ENCODE assay signal across 20 cellular contexts in the genomic region with DNA sequence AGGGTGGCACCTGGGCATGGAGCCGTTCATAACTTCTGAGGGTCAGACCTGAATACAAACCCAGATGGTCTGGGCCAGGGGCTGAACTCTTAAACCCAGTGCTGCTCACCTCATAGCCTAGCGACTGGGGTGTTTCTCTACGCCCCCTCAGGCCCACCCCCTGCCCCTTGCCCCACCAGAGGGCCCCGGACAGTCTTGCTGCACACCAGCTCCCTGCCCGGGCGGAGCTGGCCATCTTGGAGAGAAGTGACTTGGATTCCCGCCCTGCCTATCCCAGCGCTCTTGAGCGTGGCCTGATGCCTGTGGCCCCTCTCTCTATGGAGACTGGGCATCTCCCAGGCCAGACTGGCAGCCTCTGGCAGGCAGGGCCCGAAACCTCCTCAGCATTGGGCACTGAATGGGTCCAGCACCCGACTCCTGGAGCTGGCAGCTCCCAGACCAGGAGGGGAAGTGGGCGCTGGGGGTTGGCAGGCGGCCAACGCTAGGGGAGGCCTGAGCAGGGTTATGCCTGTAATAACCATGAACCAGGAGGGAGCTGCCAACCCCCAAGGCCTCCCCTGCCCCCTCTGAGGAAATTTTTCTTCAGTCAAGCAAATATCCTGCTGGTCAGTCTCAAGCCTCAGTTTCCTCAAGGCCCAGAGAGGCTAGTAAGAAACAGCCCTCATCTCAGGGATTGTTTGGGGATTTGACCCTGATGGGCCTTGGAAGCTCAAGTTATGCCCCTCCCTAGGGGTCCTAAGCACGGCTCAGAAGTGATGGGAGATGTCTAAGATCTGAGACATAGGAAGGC.
DNase-seq lines count a peak whose midpoint lies in the region; ATAC-seq and TF ChIP-seq lines count a peak whose summit lies in the region.
"Had no signal": no experiment of that assay in that cellular context is flagged by ENCODE, and none has a peak within 500 bp of the region (broad histone marks: within the 10 kb centered on the region; RNA-seq: fewer than 3 reads in every experiment).

No MANE protein-coding gene starts in this region.

- no peak overlapping the region for H3K23ac ChIP-seq in mesenchymal stem cell (ENCODE audit: low read length in 2 of 2)

- no peak overlapping the region for H2BK120ac ChIP-seq in mesenchymal stem cell (ENCODE audit: low read depth, low read length)

- no peak overlapping the region for H3K4ac ChIP-seq in mesenchymal stem cell (ENCODE audit: low read depth in 1 of 2, low read length in 2 of 2)

- H3K4me2 ChIP-seq in mesenchymal stem cell (ENCODE audit: low read length, poor library complexity, severe bottlenecking) (no peak overlapping the region), GM23338 (no peak overlapping the region)

- no peaks in the 10 kb centered on the region; the same call in 2 of the 3 replicates for H3K36me3 Mint-ChIP-seq in GM23338 (ENCODE audit: low read depth)

- ATAC-seq in GM21390 (IDR thresholded peaks at IDR 0.05; ENCODE audit: unreplicated experiment) (no peak), GM23338 (no peak)
- ATAC-seq: foreskin keratinocyte; naive thymus-derived CD4-positive, alpha-beta T cell had no signal

- peaks cover 5% of the 10 kb centered on the region for H3K4me1 ChIP-seq in mesenchymal stem cell (ENCODE audit: control insufficient read depth, insufficient read depth, low read depth, low read length)
- H3K4me1 ChIP-seq in GM23338 (ENCODE audit: insufficient read depth), result peaks cover 7% of the 10 kb centered on the region; the same call in 1 of the 2 replicates
- H3K4me1 ChIP-seq: foreskin keratinocyte had no signal

- peak overlapping the region in 1 of 2 experiments; percentile 42 for H2BK12ac ChIP-seq in mesenchymal stem cell (ENCODE audit: low read length in 2 of 2)

- peaks cover 20% of the 10 kb centered on the region for H3K27me3 Mint-ChIP-seq in GM23338 (ENCODE audit: insufficient read depth, low read depth, poor library complexity)
- H3K27me3 Mint-ChIP-seq: CD4-positive, alpha-beta T cell had no signal

- no peaks in the 10 kb centered on the region for H3F3A ChIP-seq in GM23338 (replicated peaks; ENCODE audit: low read depth)

- peaks cover 8% of the 10 kb centered on the region for H3K4me1 Mint-ChIP-seq in GM23338
- H3K4me1 Mint-ChIP-seq: naive thymus-derived CD4-positive, alpha-beta T cell had no signal

- no peak overlapping the region for H3K18ac ChIP-seq in mesenchymal stem cell (ENCODE audit: low read depth in 1 of 2, low read length in 2 of 2)

- H4K91ac ChIP-seq in mesenchymal stem cell (ENCODE audit: low read length), result peak overlapping the region; percentile 12

- no peaks in the 10 kb centered on the region for H3K79me1 ChIP-seq in mesenchymal stem cell (replicated peaks; ENCODE audit: low read length, poor library complexity, severe bottlenecking)

- no peak overlapping the region for H2BK5ac ChIP-seq in mesenchymal stem cell (ENCODE audit: low read depth, low read length, poor library complexity, severe bottlenecking)

- H2AFZ ChIP-seq in mesenchymal stem cell (ENCODE audit: low read depth, low read length) (no peak overlapping the region), GM23338 (no peak overlapping the region)

- peak; percentile 50 for DNase-seq in activated effector memory CD4-positive, alpha-beta T cell treated with anti-CD3 and anti-CD28 coated beads, Interleukin-2, amount 50 U/mL, for 16 hours
- no peak for DNase-seq in activated effector memory CD4-positive, alpha-beta T cell treated with Interleukin-2 at 50 U/mL for 16 hours
- DNase-seq in RPMI8226 (peak; percentile 16), mesenchymal stem cell (no peak), ureter (ENCODE audit: low spot score) (peak; percentile 42), midbrain (lab: John Stamatoyannopoulos, UW) (no peak), GM23338 (ENCODE audit: low spot score) (no peak)
- DNase-seq: activated CD4-positive, alpha-beta T cell treated with anti-CD3 and anti-CD28 coated beads, Interleukin-2, amount 50 U/mL, for 48 hours; CD4-positive, alpha-beta T cell; DMS153; foreskin keratinocyte; hypothalamus; KBM-7; naive thymus-derived CD4-positive, alpha-beta T cell; NCI-H524 treated with DMSO at 0.1 percent for 48 hours; OCI-M1; SHP77 treated with DMSO at 0.1 percent for 48 hours had no signal

- WGBS in mesenchymal stem cell, result 94% methylated on average over 15 of the region's 15 CpGs

- no peak overlapping the region for H3K4me3 ChIP-seq in mesenchymal stem cell (ENCODE audit: insufficient read depth in 1 of 2, low read depth in 1 of 2, low read length in 2 of 2)
- H3K4me3 ChIP-seq in GM23338, result no peak overlapping the region

- H4K20me1 ChIP-seq in GM23338 (replicated peaks; ENCODE audit: insufficient read depth), result no peaks in the 10 kb centered on the region

- 0 out of 3 replicates have a peak, but pooled peaks cover 2% of the 10 kb centered on the region for H3K9me3 Mint-ChIP-seq in GM23338
- H3K9me3 Mint-ChIP-seq: dendritic cell treated with granulocyte-macrophage colony-stimulating factor and Interleukin-4, amounts not matched to agents 40 ng/mL and 50 ng/mL, for 4 days had no signal

- H2AK5ac ChIP-seq in mesenchymal stem cell (ENCODE audit: low read length, severe bottlenecking), result no peak overlapping the region

- no peak overlapping the region for H4K8ac ChIP-seq in mesenchymal stem cell (ENCODE audit: low read length)

- H3K36me3 ChIP-seq in mesenchymal stem cell (ENCODE audit: control insufficient read depth in 1 of 2, insufficient read depth in 2 of 2, low read depth in 1 of 2, low read length in 2 of 2) (no peaks in the 10 kb centered on the region), GM23338 (ENCODE audit: insufficient read depth) (no peaks in the 10 kb centered on the region)

- H3K27ac ChIP-seq in mesenchymal stem cell (ENCODE audit: low read length, poor library complexity, severe bottlenecking) (no peak overlapping the region), GM23338 (ENCODE audit: low read depth) (no peak overlapping the region)
- H3K27ac ChIP-seq: foreskin keratinocyte, VCaP had no signal

- H3K14ac ChIP-seq in mesenchymal stem cell (ENCODE audit: low read length in 2 of 2), result no peak overlapping the region

- no peaks in the 10 kb centered on the region for H3K9me2 ChIP-seq in GM23338 (ENCODE audit: insufficient read depth)

- no peak overlapping the region for H2BK15ac ChIP-seq in mesenchymal stem cell (ENCODE audit: low read depth, poor library complexity, severe bottlenecking)

- TF ChIP-seq CTCF in GM23338 (conservative IDR thresholded peaks at IDR 0.05; ENCODE audit: low read depth in 2 of 2), result no peak

- no peak overlapping the region for H3K9ac ChIP-seq in mesenchymal stem cell (ENCODE audit: low read length)

- no peaks in the 10 kb centered on the region for H3K9me3 ChIP-seq in mesenchymal stem cell (ENCODE audit: control insufficient read depth, low read length)

- H3K4me3 Mint-ChIP-seq in GM23338, result no peak overlapping the region
- H3K4me3 Mint-ChIP-seq: CD4-positive, alpha-beta T cell; dendritic cell treated with granulocyte-macrophage colony-stimulating factor and Interleukin-4, amounts not matched to agents 40 ng/mL and 50 ng/mL, for 4 days; naive thymus-derived CD4-positive, alpha-beta T cell had no signal

- H3K27me3 ChIP-seq in mesenchymal stem cell (ENCODE audit: control insufficient read depth in 1 of 2, insufficient read depth in 1 of 2, low read length in 2 of 2), result peaks cover 0 to 17% of the 10 kb centered on the region in 2 experiments
- H3K27me3 ChIP-seq in GM23338 (ENCODE audit: insufficient read depth), result no peaks in the 10 kb centered on the region

- H3K27ac Mint-ChIP-seq in GM23338, result no peak overlapping the region
- H3K27ac Mint-ChIP-seq: CD4-positive, alpha-beta T cell; dendritic cell treated with granulocyte-macrophage colony-stimulating factor and Interleukin-4, amounts not matched to agents 40 ng/mL and 50 ng/mL, for 4 days; naive thymus-derived CD4-positive, alpha-beta T cell had no signal

- no peaks in the 10 kb centered on the region for H3K79me2 ChIP-seq in GM23338 (replicated peaks; ENCODE audit: insufficient read depth)

TF ChIP-seq in GM23338, 12 proteins besides CTCF, POLR2A, EP300 and RAD21 (continues in another document):
- no peak for TF ChIP-seq ZNF331 (CRISPR knock-in tag; IDR thresholded peaks at IDR 0.05; ENCODE audit: low read depth)
- TF ChIP-seq, protein P1, sequence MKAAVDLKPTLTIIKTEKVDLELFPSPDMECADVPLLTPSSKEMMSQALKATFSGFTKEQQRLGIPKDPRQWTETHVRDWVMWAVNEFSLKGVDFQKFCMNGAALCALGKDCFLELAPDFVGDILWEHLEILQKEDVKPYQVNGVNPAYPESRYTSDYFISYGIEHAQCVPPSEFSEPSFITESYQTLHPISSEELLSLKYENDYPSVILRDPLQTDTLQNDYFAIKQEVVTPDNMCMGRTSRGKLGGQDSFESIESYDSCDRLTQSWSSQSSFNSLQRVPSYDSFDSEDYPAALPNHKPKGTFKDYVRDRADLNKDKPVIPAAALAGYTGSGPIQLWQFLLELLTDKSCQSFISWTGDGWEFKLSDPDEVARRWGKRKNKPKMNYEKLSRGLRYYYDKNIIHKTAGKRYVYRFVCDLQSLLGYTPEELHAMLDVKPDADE (IDR thresholded peaks at IDR 0.05), result no peak
- no peak for TF ChIP-seq JUNB (IDR thresholded peaks at IDR 0.05; ENCODE audit: unreplicated experiment)
- no peak for TF ChIP-seq NANOG (IDR thresholded peaks at IDR 0.05; ENCODE audit: borderline replicate concordance)
- no peak for TF ChIP-seq CREB1 (CRISPR knock-in tag; IDR thresholded peaks at IDR 0.05; ENCODE audit: low read depth)
- TF ChIP-seq EZH2 (IDR thresholded peaks at IDR 0.05; ENCODE audit: low read depth, unreplicated experiment), result no peak
- no peak for TF ChIP-seq EZH2phosphoT487 (IDR thresholded peaks at IDR 0.05; ENCODE audit: unreplicated experiment)
- TF ChIP-seq ZNF114 (CRISPR knock-in tag; IDR thresholded peaks at IDR 0.05), result no peak

Comparison
In these comparisons a context has a peak if more than half of its experiments do, and no peak if none do; other contexts are left out.
1. DNase-seq: peak in activated effector memory CD4-positive, alpha-beta T cell treated with anti-CD3 and anti-CD28 coated beads, Interleukin-2, amount 50 U/mL, for 16 hours (single experiment), RPMI8226 (single experiment) and ureter (single experiment); none in activated effector memory CD4-positive, alpha-beta T cell treated with Interleukin-2 at 50 U/mL for 16 hours (single experiment), mesenchymal stem cell (single experiment), midbrain (single experiment) and GM23338 (single experiment).